ENCODE assay signal across 20 cellular contexts in genomic region chr15:26887926-26888666, GRCh38.
"Had no signal": no experiment of that assay in that cellular context is flagged by ENCODE, and none has a peak within 500 bp of the region (broad histone marks: within the 10 kb centered on the region; RNA-seq: fewer than 3 reads in every experiment).

No MANE protein-coding gene starts in this region.

- ATAC-seq: activated T-cell treated with anti-CD3 and anti-CD28 coated beads, Interleukin-2, amount 50 U/mL, for 4 hours; heart right ventricle; stimulated activated memory B cell treated with anti-CD40 and anti-IgM and Interleukin-4, amounts not matched to agents 10 μg/mL and 1 μg/mL and 100 μg/mL, for 72 hours had no signal

- DNase-seq: activated CD4-positive, alpha-beta T cell treated with anti-CD3 and anti-CD28 coated beads for 1 hour; activated CD4-positive, alpha-beta T cell treated with anti-CD3 and anti-CD28 coated beads, Interleukin-2, amount 50 U/mL, for 4 hours; activated CD8-positive, alpha-beta memory T cell treated with anti-CD3 and anti-CD28 coated beads for 24 hours; activated CD8-positive, alpha-beta memory T cell treated with anti-CD3 and anti-CD28 coated beads, Interleukin-2, amount 50 U/mL, for 48 hours; activated naive CD4-positive, alpha-beta T cell treated with Interleukin-2 at 50 U/mL for 16 hours; activated naive CD8-positive, alpha-beta T cell treated with anti-CD3 and anti-CD28 coated beads, Interleukin-2, amount 10 ng/mL, durations not matched to agents 7 days and 5 days; activated T-cell treated with anti-CD3 and anti-CD28 coated beads, Interleukin-2, amount 50 U/mL, for 4 hours; amniotic stem cell; colonic mucosa; esophagus squamous epithelium; heart right ventricle; lower lobe of right lung; mesendoderm; naive B cell; nucleus accumbens; right lobe of liver; small intestine; stimulated activated CD4-positive, alpha-beta T cell treated with anti-CD3 and anti-CD28 coated beads, Interleukin-2, amount 100 ng/mL, for 24 hours; trophoblast cell had no signal
